ENCODE assay signal across 1 cellular context in the genomic region with DNA sequence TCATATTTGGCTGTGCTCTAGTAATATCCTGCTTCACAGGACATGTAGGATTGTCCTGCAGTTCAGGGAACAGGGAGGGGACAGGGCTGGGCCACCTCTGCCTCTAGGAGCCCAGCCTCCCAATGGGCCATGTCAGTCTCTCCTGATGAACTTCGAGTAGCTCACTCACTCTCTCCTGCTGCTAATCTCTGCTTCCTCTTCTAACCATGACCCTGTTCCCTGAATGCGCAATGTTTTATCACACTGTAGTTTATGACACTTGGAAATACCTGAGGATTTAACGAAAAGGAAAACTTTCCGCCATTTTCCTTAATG.
TF ChIP-seq lines count a peak whose summit lies in the region.

No MANE protein-coding gene starts in this region.

TF ChIP-seq in HCT116, 20 proteins besides CTCF, POLR2A, EP300 and RAD21 (continued from another document):
- TF ChIP-seq, protein P1, sequence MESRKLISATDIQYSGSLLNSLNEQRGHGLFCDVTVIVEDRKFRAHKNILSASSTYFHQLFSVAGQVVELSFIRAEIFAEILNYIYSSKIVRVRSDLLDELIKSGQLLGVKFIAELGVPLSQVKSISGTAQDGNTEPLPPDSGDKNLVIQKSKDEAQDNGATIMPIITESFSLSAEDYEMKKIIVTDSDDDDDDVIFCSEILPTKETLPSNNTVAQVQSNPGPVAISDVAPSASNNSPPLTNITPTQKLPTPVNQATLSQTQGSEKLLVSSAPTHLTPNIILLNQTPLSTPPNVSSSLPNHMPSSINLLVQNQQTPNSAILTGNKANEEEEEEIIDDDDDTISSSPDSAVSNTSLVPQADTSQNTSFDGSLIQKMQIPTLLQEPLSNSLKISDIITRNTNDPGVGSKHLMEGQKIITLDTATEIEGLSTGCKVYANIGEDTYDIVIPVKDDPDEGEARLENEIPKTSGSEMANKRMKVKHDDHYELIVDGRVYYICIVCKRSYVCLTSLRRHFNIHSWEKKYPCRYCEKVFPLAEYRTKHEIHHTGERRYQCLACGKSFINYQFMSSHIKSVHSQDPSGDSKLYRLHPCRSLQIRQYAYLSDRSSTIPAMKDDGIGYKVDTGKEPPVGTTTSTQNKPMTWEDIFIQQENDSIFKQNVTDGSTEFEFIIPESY (IDR thresholded peaks at IDR 0.05; ENCODE audit: extremely low read depth, insufficient replicate concordance, low read length), result no peak
- TF ChIP-seq SIN3A (IDR thresholded peaks at IDR 0.05; ENCODE audit: low read depth), result no peak
